ENCODE assay signal across 6 cellular contexts in genomic region chr11:112195113-112195512, GRCh38. TPM values are rescaled to one million over a fixed set of nuclear protein-coding genes. Genes with fewer than 3 reads are reported as not detected.
"Had no signal": no experiment of that assay in that cellular context is flagged by ENCODE, and none has a peak within 500 bp of the region (broad histone marks: within the 10 kb centered on the region; RNA-seq: fewer than 3 reads in every experiment).

No MANE protein-coding gene starts in this region.

RNA-seq across cellular contexts. Expression of gene BCO2, which starts 19.8 kb away (rescaled TPM):
- polyA plus RNA-seq: naive thymus-derived CD8-positive, alpha-beta T cell had no signal

RNA-seq across cellular contexts. Expression of gene TEX12, which starts 27.9 kb away (rescaled TPM):
- total RNA-seq: osteoblast; progenitor cell of endocrine pancreas; T-helper 1 cell treated with Interleukin-12 subunit alpha and Interleukin-12 subunit beta and Interleukin-4 antibody, amounts not matched to agents 30 ng/mL and 1 ng/mL, for 36 hours; upper lobe of right lung had no signal
- polyA plus RNA-seq: naive thymus-derived CD8-positive, alpha-beta T cell had no signal

RNA-seq across cellular contexts. Expression of gene IL18, which starts 31.2 kb away (rescaled TPM):
- total RNA-seq: activated CD4-positive, alpha-beta memory T cell treated with anti-CD3 and anti-CD28 coated beads for 36 hours; naive thymus-derived CD8-positive, alpha-beta T cell; osteoblast had no signal
